Comparison of ENCODE assay signal across 18 cellular contexts in the genomic region with DNA sequence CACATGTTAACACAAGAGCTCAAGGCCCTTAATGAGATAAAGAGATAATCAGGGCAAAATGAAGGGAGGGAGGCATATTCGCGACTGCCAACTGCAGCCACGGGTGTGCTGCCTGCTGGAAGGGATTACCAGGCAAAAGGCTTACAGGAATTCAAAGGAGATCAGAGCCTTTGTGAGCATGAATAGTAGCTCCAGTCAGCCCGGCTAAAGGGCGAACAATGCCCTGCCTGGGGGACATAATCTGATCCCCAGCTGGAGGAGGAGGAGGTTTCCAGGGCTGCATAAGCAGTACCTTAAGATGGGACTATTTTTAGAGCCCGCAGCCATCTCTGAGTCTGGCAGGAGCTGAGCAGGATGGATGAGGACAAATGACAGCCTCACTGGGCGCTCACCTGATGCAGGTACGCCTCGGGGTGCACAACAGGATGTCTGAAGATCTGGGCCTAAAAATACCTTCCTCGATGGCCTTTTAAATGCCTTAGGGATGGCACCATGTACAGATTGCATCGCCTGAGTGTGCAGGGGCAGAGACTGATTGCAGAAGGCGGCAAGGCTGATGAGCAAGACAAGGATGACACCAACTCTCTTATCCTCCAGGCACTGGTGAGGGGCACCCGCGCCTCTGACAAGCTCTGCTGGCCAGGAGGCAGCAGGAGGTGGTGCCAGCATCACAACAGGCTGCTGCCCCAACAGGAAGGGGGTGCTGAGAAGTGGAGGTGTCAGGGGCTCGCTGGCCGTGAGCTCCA.
DNase-seq lines count a peak whose midpoint lies in the region; ATAC-seq and TF ChIP-seq lines count a peak whose summit lies in the region.
"Had no signal": no experiment of that assay in that cellular context is flagged by ENCODE, and none has a peak within 500 bp of the region (broad histone marks: within the 10 kb centered on the region; RNA-seq: fewer than 3 reads in every experiment).

No MANE protein-coding gene starts in this region.

- in situ Hi-C loops in HAP-1 (cut with MboI; ENCODE audit: low sequenced_read_pairs): no loop called here

- H3K9me3 ChIP-seq in HAP-1 (no peaks in the 10 kb centered on the region), iPS DF 6.9 (ENCODE audit: control insufficient read depth, insufficient read depth, low read length) (no peaks in the 10 kb centered on the region)
- H3K9me3 ChIP-seq: sigmoid colon, testis had no signal

- CTCF ChIA-PET in WTC11 (lab: Charles Lee): interaction anchor here (0.7 to 1.9 kb wide), 2 partner anchors 37 to 68 kb away, joined by 3 to 5 read pairs; no protein-coding TSS in a partner anchor

- H3K4me1 ChIP-seq in HAP-1 (peaks cover 18% of the 10 kb centered on the region), iPS DF 6.9 (ENCODE audit: control insufficient read depth, insufficient read depth, low read length) (peaks cover 6% of the 10 kb centered on the region)
- H3K4me1 ChIP-seq: sigmoid colon had no signal

- ATAC-seq in WTC11: peak; percentile 90

- POLR2A ChIA-PET in WTC11 (lab: Charles Lee): interaction anchor here (0.6 kb wide), 1 partner anchor 261 kb away, joined by 3 read pairs; no protein-coding TSS in a partner anchor

- no CpG with 5 or more reads among the region's 16 CpGs for WGBS in iPS DF 6.9 (ENCODE audit: insufficient coverage, insufficient read length)

- DNase-seq in HAP-1 (ENCODE audit: low spot score in 2 of 2) (peak; percentile 93 to 99), WTC11 (ENCODE audit: low spot score) (peak; percentile 36), iPS DF 6.9 (ENCODE audit: low read depth, low spot score) (peak; percentile 27), posterior vena cava (ENCODE audit: low spot score) (peak; percentile 60), Ammon's horn (ENCODE audit: low spot score) (no peak), NOMO-1 treated with dmso at 0.1 percent for 144 hours (lab: John Stamatoyannopoulos, UW; ENCODE audit: unreplicated experiment) (no peak), DMS114 treated with DMSO at 0.1 percent for 48 hours (lab: John Stamatoyannopoulos, UW; ENCODE audit: unreplicated experiment) (no peak), AG08396 (ENCODE audit: low spot score) (no peak)
- DNase-seq: activated CD4-positive, alpha-beta T cell treated with anti-CD3 and anti-CD28 coated beads, Interleukin-2, amount 10 ng/mL, durations not matched to agents 7 days and 5 days; activated naive CD8-positive, alpha-beta T cell treated with anti-CD3 and anti-CD28 coated beads, Interleukin-2, amount 10 ng/mL, durations not matched to agents 7 days and 5 days; AML-193; NCI-H146; PC-9; sigmoid colon; stimulated activated CD4-positive, alpha-beta T cell treated with anti-CD3 and anti-CD28 coated beads, Interleukin-2, amount 100 ng/mL, for 24 hours; T1000; testis had no signal

- H3K27me3 Mint-ChIP-seq in WTC11 (ENCODE audit: low read depth): no peaks in the 10 kb centered on the region
- H3K27me3 Mint-ChIP-seq: activated CD4-positive, alpha-beta T cell treated with anti-CD3 and anti-CD28 coated beads, Interleukin-2, amount 10 ng/mL, durations not matched to agents 7 days and 5 days; activated naive CD8-positive, alpha-beta T cell treated with anti-CD3 and anti-CD28 coated beads, Interleukin-2, amount 10 ng/mL, durations not matched to agents 7 days and 5 days; memory B cell had no signal

- peaks cover 4% of the 10 kb centered on the region for H3K9me3 Mint-ChIP-seq in WTC11
- H3K9me3 Mint-ChIP-seq: activated naive CD8-positive, alpha-beta T cell treated with anti-CD3 and anti-CD28 coated beads, Interleukin-2, amount 10 ng/mL, durations not matched to agents 7 days and 5 days; memory B cell had no signal

- H3K4me1 Mint-ChIP-seq in WTC11: peaks cover 22% of the 10 kb centered on the region
- H3K4me1 Mint-ChIP-seq: activated CD4-positive, alpha-beta T cell treated with anti-CD3 and anti-CD28 coated beads, Interleukin-2, amount 10 ng/mL, durations not matched to agents 7 days and 5 days; memory B cell had no signal

- H3K27ac Mint-ChIP-seq in WTC11: peak overlapping the region; percentile 85
- H3K27ac Mint-ChIP-seq: activated CD4-positive, alpha-beta T cell treated with anti-CD3 and anti-CD28 coated beads, Interleukin-2, amount 10 ng/mL, durations not matched to agents 7 days and 5 days; activated naive CD8-positive, alpha-beta T cell treated with anti-CD3 and anti-CD28 coated beads, Interleukin-2, amount 10 ng/mL, durations not matched to agents 7 days and 5 days; memory B cell had no signal

- no peaks in the 10 kb centered on the region for H3K36me3 ChIP-seq in HAP-1 (replicated peaks)
- H3K36me3 ChIP-seq in iPS DF 6.9 (ENCODE audit: control insufficient read depth, insufficient read depth, low read length): no peaks in the 10 kb centered on the region
- H3K36me3 ChIP-seq: sigmoid colon had no signal

- intact Hi-C loops in posterior vena cava (cut with DNase I): loop anchor here in 1 of 2 donors (5.0 kb wide), 1 partner anchor 1661 kb away; no protein-coding TSS in a partner anchor

- no peak overlapping the region for H3K27ac ChIP-seq in iPS DF 6.9 (ENCODE audit: low read length)
- H3K27ac ChIP-seq: PC-9, sigmoid colon, testis had no signal

- peak overlapping the region; percentile 20; the same call in 1 of the 2 replicates for H3K4me3 Mint-ChIP-seq in WTC11
- H3K4me3 Mint-ChIP-seq: activated CD4-positive, alpha-beta T cell treated with anti-CD3 and anti-CD28 coated beads, Interleukin-2, amount 10 ng/mL, durations not matched to agents 7 days and 5 days; activated naive CD8-positive, alpha-beta T cell treated with anti-CD3 and anti-CD28 coated beads, Interleukin-2, amount 10 ng/mL, durations not matched to agents 7 days and 5 days; memory B cell had no signal

- no peak overlapping the region for H3K4me3 ChIP-seq in HAP-1
- no peak overlapping the region for H3K4me3 ChIP-seq in iPS DF 6.9 (ENCODE audit: low read length)
- H3K4me3 ChIP-seq: PC-9, sigmoid colon, testis had no signal

- no peak for TF ChIP-seq CTCF in WTC11 (IDR thresholded peaks at IDR 0.05)

- H3K27me3 ChIP-seq in HAP-1 (ENCODE audit: low read depth): no peaks in the 10 kb centered on the region
- no peaks in the 10 kb centered on the region for H3K27me3 ChIP-seq in iPS DF 6.9 (ENCODE audit: control insufficient read depth, insufficient read depth, low read length)
- H3K27me3 ChIP-seq: sigmoid colon, testis had no signal

- no peaks in the 10 kb centered on the region; the same call in 1 of the 2 replicates for H3K36me3 Mint-ChIP-seq in WTC11

TF ChIP-seq in WTC11, 78 proteins besides CTCF, POLR2A, EP300 and RAD21 (continues in another document):
- TF ChIP-seq MYBL2 (CRISPR knock-in tag; IDR thresholded peaks at IDR 0.05) (no peak), FOXP1 (CRISPR knock-in tag; IDR thresholded peaks at IDR 0.05; ENCODE audit: borderline replicate concordance) (no peak), JUN (CRISPR knock-in tag; IDR thresholded peaks at IDR 0.05) (no peak)
- TF ChIP-seq, protein P1, sequence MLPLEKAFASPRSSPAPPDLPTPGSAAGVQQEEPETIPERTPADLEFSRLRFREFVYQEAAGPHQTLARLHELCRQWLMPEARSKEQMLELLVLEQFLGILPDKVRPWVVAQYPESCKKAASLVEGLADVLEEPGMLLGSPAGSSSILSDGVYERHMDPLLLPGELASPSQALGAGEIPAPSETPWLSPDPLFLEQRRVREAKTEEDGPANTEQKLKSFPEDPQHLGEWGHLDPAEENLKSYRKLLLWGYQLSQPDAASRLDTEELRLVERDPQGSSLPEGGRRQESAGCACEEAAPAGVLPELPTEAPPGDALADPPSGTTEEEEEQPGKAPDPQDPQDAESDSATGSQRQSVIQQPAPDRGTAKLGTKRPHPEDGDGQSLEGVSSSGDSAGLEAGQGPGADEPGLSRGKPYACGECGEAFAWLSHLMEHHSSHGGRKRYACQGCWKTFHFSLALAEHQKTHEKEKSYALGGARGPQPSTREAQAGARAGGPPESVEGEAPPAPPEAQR (CRISPR knock-in tag; IDR thresholded peaks at IDR 0.05): no peak
- TF ChIP-seq, protein P2, sequence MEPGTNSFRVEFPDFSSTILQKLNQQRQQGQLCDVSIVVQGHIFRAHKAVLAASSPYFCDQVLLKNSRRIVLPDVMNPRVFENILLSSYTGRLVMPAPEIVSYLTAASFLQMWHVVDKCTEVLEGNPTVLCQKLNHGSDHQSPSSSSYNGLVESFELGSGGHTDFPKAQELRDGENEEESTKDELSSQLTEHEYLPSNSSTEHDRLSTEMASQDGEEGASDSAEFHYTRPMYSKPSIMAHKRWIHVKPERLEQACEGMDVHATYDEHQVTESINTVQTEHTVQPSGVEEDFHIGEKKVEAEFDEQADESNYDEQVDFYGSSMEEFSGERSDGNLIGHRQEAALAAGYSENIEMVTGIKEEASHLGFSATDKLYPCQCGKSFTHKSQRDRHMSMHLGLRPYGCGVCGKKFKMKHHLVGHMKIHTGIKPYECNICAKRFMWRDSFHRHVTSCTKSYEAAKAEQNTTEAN (CRISPR knock-in tag; IDR thresholded peaks at IDR 0.05): no peak
- TF ChIP-seq, protein P3, sequence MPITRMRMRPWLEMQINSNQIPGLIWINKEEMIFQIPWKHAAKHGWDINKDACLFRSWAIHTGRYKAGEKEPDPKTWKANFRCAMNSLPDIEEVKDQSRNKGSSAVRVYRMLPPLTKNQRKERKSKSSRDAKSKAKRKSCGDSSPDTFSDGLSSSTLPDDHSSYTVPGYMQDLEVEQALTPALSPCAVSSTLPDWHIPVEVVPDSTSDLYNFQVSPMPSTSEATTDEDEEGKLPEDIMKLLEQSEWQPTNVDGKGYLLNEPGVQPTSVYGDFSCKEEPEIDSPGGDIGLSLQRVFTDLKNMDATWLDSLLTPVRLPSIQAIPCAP (CRISPR knock-in tag; IDR thresholded peaks at IDR 0.05): no peak
- TF ChIP-seq, protein P4, sequence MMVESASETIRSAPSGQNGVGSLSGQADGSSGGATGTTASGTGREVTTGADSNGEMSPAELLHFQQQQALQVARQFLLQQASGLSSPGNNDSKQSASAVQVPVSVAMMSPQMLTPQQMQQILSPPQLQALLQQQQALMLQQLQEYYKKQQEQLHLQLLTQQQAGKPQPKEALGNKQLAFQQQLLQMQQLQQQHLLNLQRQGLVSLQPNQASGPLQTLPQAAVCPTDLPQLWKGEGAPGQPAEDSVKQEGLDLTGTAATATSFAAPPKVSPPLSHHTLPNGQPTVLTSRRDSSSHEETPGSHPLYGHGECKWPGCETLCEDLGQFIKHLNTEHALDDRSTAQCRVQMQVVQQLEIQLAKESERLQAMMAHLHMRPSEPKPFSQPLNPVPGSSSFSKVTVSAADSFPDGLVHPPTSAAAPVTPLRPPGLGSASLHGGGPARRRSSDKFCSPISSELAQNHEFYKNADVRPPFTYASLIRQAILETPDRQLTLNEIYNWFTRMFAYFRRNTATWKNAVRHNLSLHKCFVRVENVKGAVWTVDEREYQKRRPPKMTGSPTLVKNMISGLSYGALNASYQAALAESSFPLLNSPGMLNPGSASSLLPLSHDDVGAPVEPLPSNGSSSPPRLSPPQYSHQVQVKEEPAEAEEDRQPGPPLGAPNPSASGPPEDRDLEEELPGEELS (CRISPR knock-in tag; IDR thresholded peaks at IDR 0.05): no peak

Comparison
In these comparisons a context has a peak if more than half of its experiments do, and no peak if none do; other contexts are left out.
1. DNase-seq: peak in HAP-1 (2 of 2), WTC11 (single experiment), iPS DF 6.9 (single experiment) and posterior vena cava (single experiment); none in Ammon's horn (single experiment), NOMO-1 treated with dmso at 0.1 percent for 144 hours (single experiment), DMS114 treated with DMSO at 0.1 percent for 48 hours (single experiment) and AG08396 (single experiment).